Comparison of ENCODE assay signal across 12 cellular contexts in genomic region chr4:183430317-183430986, GRCh38. TPM values are rescaled to one million over a fixed set of nuclear protein-coding genes. Genes with fewer than 3 reads are reported as not detected.
DNase-seq lines count a peak whose midpoint lies in the region; ATAC-seq and TF ChIP-seq lines count a peak whose summit lies in the region.
"Had no signal": no experiment of that assay in that cellular context is flagged by ENCODE, and none has a peak within 500 bp of the region (broad histone marks: within the 10 kb centered on the region; RNA-seq: fewer than 3 reads in every experiment).

No MANE protein-coding gene starts in this region.

- H3K36me3 Mint-ChIP-seq in activated T-helper 1 cell treated with anti-CD3 and anti-CD28 coated beads, Interleukin-12 subunit alpha, Interleukin-12 subunit beta, Interleukin-2, Interleukin-4 antibody, amounts not matched to agents 30 ng/mL and 10 ng/mL and 1 ng/mL, durations not matched to agents 14 hours and 24 hours and 36 hours (ENCODE audit: low read depth): no peaks in the 10 kb centered on the region

- intact Hi-C loops in activated T-helper 1 cell treated with anti-CD3 and anti-CD28 coated beads, Interleukin-12 subunit alpha, Interleukin-12 subunit beta, Interleukin-2, Interleukin-4 antibody, amounts not matched to agents 30 ng/mL and 10 ng/mL and 1 ng/mL, durations not matched to agents 14 hours and 24 hours and 36 hours (cut with micrococcal nuclease): no loop called here

- H3K4me3 Mint-ChIP-seq in activated T-helper 1 cell treated with anti-CD3 and anti-CD28 coated beads, Interleukin-12 subunit alpha, Interleukin-12 subunit beta, Interleukin-2, Interleukin-4 antibody, amounts not matched to agents 30 ng/mL and 10 ng/mL and 1 ng/mL, durations not matched to agents 14 hours and 24 hours and 36 hours: no peak overlapping the region

- peak overlapping the region; percentile 56 for H3K27ac Mint-ChIP-seq in activated T-helper 1 cell treated with anti-CD3 and anti-CD28 coated beads, Interleukin-12 subunit alpha, Interleukin-12 subunit beta, Interleukin-2, Interleukin-4 antibody, amounts not matched to agents 30 ng/mL and 10 ng/mL and 1 ng/mL, durations not matched to agents 14 hours and 24 hours and 36 hours

- no peaks in the 10 kb centered on the region for H3K27me3 Mint-ChIP-seq in activated T-helper 1 cell treated with anti-CD3 and anti-CD28 coated beads, Interleukin-12 subunit alpha, Interleukin-12 subunit beta, Interleukin-2, Interleukin-4 antibody, amounts not matched to agents 30 ng/mL and 10 ng/mL and 1 ng/mL, durations not matched to agents 14 hours and 24 hours and 36 hours (ENCODE audit: insufficient read depth)

- ATAC-seq in foreskin keratinocyte (peak; percentile 18), HG03442 (IDR thresholded peaks at IDR 0.05; ENCODE audit: unreplicated experiment) (no peak), GM19467 (IDR thresholded peaks at IDR 0.05; ENCODE audit: unreplicated experiment) (no peak)

- H3K4me3 ChIP-seq in smooth muscle cell: no peak overlapping the region
- H3K4me3 ChIP-seq: pancreas, PC-9 had no signal

- no peaks in the 10 kb centered on the region for H3F3A ChIP-seq in smooth muscle cell (ENCODE audit: low read depth)

- no peaks in the 10 kb centered on the region for H3K9me3 Mint-ChIP-seq in activated T-helper 1 cell treated with anti-CD3 and anti-CD28 coated beads, Interleukin-12 subunit alpha, Interleukin-12 subunit beta, Interleukin-2, Interleukin-4 antibody, amounts not matched to agents 30 ng/mL and 10 ng/mL and 1 ng/mL, durations not matched to agents 14 hours and 24 hours and 36 hours

- no peaks in the 10 kb centered on the region for H3K4me1 ChIP-seq in foreskin keratinocyte
- H3K4me1 ChIP-seq in smooth muscle cell (ENCODE audit: low read depth): peaks cover 5% of the 10 kb centered on the region
- H3K4me1 ChIP-seq: pancreas had no signal

- H2AFZ ChIP-seq in smooth muscle cell (ENCODE audit: low read depth): peak overlapping the region; percentile 89
- H2AFZ ChIP-seq: PC-9 had no signal

- 49% methylated on average over 12 of the region's 12 CpGs for WGBS in smooth muscle cell (ENCODE audit: low lambda C conversion rate)

- H3K27me3 ChIP-seq in foreskin keratinocyte (no peaks in the 10 kb centered on the region), smooth muscle cell (ENCODE audit: low read depth) (no peaks in the 10 kb centered on the region)
- H3K27me3 ChIP-seq: pancreas had no signal

- no peaks in the 10 kb centered on the region for H3K9me3 ChIP-seq in smooth muscle cell (replicated peaks; ENCODE audit: low read depth)
- H3K9me3 ChIP-seq: pancreas had no signal

- TF ChIP-seq CTCF in foreskin keratinocyte (conservative IDR thresholded peaks at IDR 0.05) (peak; percentile 7), smooth muscle cell (IDR thresholded peaks at IDR 0.05; ENCODE audit: borderline replicate concordance, insufficient read depth, poor library complexity, severe bottlenecking) (no peak)

- H3K27ac ChIP-seq in foreskin keratinocyte (no peak overlapping the region), smooth muscle cell (ENCODE audit: low read depth) (no peak overlapping the region)
- H3K27ac ChIP-seq: pancreas, PC-9 had no signal

- H3K4me1 Mint-ChIP-seq in activated T-helper 1 cell treated with anti-CD3 and anti-CD28 coated beads, Interleukin-12 subunit alpha, Interleukin-12 subunit beta, Interleukin-2, Interleukin-4 antibody, amounts not matched to agents 30 ng/mL and 10 ng/mL and 1 ng/mL, durations not matched to agents 14 hours and 24 hours and 36 hours (ENCODE audit: low read depth): peaks cover 19% of the 10 kb centered on the region

- no peak overlapping the region for H3K9ac ChIP-seq in smooth muscle cell (ENCODE audit: low read depth)

- H3K36me3 ChIP-seq in smooth muscle cell (ENCODE audit: low read depth): no peaks in the 10 kb centered on the region
- H3K36me3 ChIP-seq: pancreas had no signal

- no peaks in the 10 kb centered on the region for H4K20me1 ChIP-seq in smooth muscle cell (ENCODE audit: low read depth)

- peak overlapping the region; percentile 12 for H3K4me2 ChIP-seq in smooth muscle cell
- H3K4me2 ChIP-seq: PC-9 had no signal

- DNase-seq in NOMO-1 treated with DMSO at 0.1 percent for 48 hours (lab: John Stamatoyannopoulos, UW; ENCODE audit: unreplicated experiment) (peak; percentile 12), NOMO-1 (lab: John Stamatoyannopoulos, UW; ENCODE audit: unreplicated experiment in 2 of 2) (no peak), foreskin keratinocyte (no peak), smooth muscle cell (lab: John Stamatoyannopoulos, UW; ENCODE audit: unreplicated experiment) (no peak), midbrain (lab: John Stamatoyannopoulos, UW) (no peak)
- DNase-seq in activated T-helper 1 cell treated with anti-CD3 and anti-CD28 coated beads, Interleukin-12 subunit alpha, Interleukin-12 subunit beta, Interleukin-2, Interleukin-4 antibody, amounts not matched to agents 30 ng/mL and 10 ng/mL and 1 ng/mL, durations not matched to agents 14 hours and 24 hours and 36 hours (ENCODE audit: low spot score): no peak
- DNase-seq: 8988T, GOT3, PC-9 had no signal

- no peaks in the 10 kb centered on the region for H3K79me2 ChIP-seq in smooth muscle cell (ENCODE audit: low read depth)

RNA-seq across cellular contexts. Expression of gene CDKN2AIP, which starts 14.0 kb away (rescaled TPM):
- 23.9 and 24.1 TPM in 2 replicates for total RNA-seq in activated T-helper 1 cell treated with anti-CD3 and anti-CD28 coated beads, Interleukin-12 subunit alpha, Interleukin-12 subunit beta, Interleukin-2, Interleukin-4 antibody, amounts not matched to agents 30 ng/mL and 10 ng/mL and 1 ng/mL, durations not matched to agents 14 hours and 24 hours and 36 hours
- total RNA-seq in foreskin keratinocyte (13.6 and 14.8 TPM in 2 replicates), smooth muscle cell (27.2 and 32.1 TPM in 2 replicates)
- polyA plus RNA-seq in foreskin keratinocyte (6.8 and 7.4 TPM in 2 replicates), smooth muscle cell (12.4 and 13.0 TPM in 2 replicates)
